ENCODE assay signal across 1 cellular context in genomic region chr1:55243655-55244054, GRCh38.
TF ChIP-seq lines count a peak whose summit lies in the region.

No MANE protein-coding gene starts in this region.

TF ChIP-seq in HEK293, 187 proteins besides CTCF, POLR2A, EP300 and RAD21 (continued from another document):
- no peak for TF ChIP-seq ZNF449 (tag by site-specific recombination; IDR thresholded peaks at IDR 0.05)
- no peak for TF ChIP-seq GLIS1 (tag by site-specific recombination; IDR thresholded peaks at IDR 0.05)
- peak; percentile 60; the same call in 1 of the 2 replicates for TF ChIP-seq EGR2 (tag by site-specific recombination; IDR thresholded peaks at IDR 0.05; ENCODE audit: low read depth)
- TF ChIP-seq ZNF19 (tag by site-specific recombination; IDR thresholded peaks at IDR 0.05; ENCODE audit: low read depth): no peak
- TF ChIP-seq REPIN1 (tag by site-specific recombination; IDR thresholded peaks at IDR 0.05; ENCODE audit: low read depth): no peak
